ENCODE assay signal across 8 cellular contexts in the genomic region with DNA sequence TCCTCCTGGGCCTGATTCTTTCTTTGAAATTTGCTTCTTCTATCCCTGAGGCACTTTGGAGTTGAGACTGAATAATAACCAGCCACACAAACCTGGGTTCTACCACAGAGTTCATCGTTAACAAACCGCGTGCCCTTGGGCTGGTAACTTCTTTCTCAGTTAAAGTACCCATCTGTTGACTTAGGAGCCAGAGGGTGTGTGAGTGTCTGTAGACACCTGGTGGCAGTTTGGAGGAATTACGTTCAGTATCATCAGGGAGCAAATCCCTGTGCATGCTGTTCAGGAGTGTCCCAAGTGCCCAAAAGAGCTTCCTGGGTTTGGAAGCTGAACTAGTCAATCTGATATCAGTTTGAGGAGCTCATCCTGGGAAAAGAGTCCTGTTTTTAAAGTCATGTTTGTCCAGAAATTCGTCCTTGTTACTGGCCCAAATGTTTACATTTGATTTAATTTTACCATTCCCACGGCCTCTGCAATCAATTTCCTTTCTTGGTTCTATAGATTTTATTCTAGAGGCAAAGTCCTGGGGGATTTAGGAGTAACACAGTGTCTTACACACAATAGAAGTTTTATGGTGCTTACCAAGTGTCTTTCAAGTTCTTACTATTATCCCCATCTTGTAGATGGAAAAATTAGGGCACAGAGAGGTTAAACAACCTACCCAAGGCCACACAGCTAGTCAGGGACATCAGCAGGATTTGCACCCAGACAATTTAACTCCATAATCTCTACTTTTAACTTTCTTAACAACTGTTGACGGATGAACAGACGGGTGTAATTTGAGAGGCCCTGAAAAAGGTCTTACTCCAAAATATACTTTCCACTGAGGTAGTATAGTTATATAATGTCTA. TPM values are rescaled to one million over a fixed set of nuclear protein-coding genes. Genes with fewer than 3 reads are reported as not detected.
A peak's percentile ranks its signal among the peaks of the same experiment; 100 is the strongest.
DNase-seq lines count a peak whose midpoint lies in the region; ATAC-seq and TF ChIP-seq lines count a peak whose summit lies in the region.

No MANE protein-coding gene starts in this region.

- no peak for ATAC-seq in HG03097 (IDR thresholded peaks at IDR 0.05; ENCODE audit: low FRiP score, unreplicated experiment)

- H3K27ac Mint-ChIP-seq in activated CD4-positive, alpha-beta T cell treated with anti-CD3 and anti-CD28 coated beads, Interleukin-2, amount 10 ng/mL, durations not matched to agents 24 days and 14 days, result no peak overlapping the region
- H3K27ac Mint-ChIP-seq in endothelial cell (ENCODE audit: unreplicated experiment) (no peak overlapping the region), type B pancreatic cell (no peak overlapping the region)

- CTCF ChIA-PET in HEK293T (lab: Yijun Ruan, JAX), result interaction anchor here (0.5 to 7.3 kb wide), 16 partner anchors 10 to 273 kb away, joined by 3 to 64 read pairs (median 3); no protein-coding TSS in a partner anchor

- H3K4me3 Mint-ChIP-seq in activated CD4-positive, alpha-beta T cell treated with anti-CD3 and anti-CD28 coated beads, Interleukin-2, amount 10 ng/mL, durations not matched to agents 24 days and 14 days, result no peak overlapping the region
- no peak overlapping the region for H3K4me3 Mint-ChIP-seq in endothelial cell (ENCODE audit: unreplicated experiment)
- H3K4me3 Mint-ChIP-seq in type B pancreatic cell, result no peak overlapping the region

- H3K9me3 Mint-ChIP-seq in activated CD4-positive, alpha-beta T cell treated with anti-CD3 and anti-CD28 coated beads, Interleukin-2, amount 10 ng/mL, durations not matched to agents 24 days and 14 days, result no peaks in the 10 kb centered on the region
- no peaks in the 10 kb centered on the region for H3K9me3 Mint-ChIP-seq in endothelial cell (ENCODE audit: unreplicated experiment)
- no peaks in the 10 kb centered on the region for H3K9me3 Mint-ChIP-seq in type B pancreatic cell

- intact Hi-C loops in activated CD4-positive, alpha-beta T cell treated with anti-CD3 and anti-CD28 coated beads, Interleukin-2, amount 10 ng/mL, durations not matched to agents 24 days and 14 days (cut with micrococcal nuclease), result loop anchor here (1.0 kb wide), 2 partner anchors 43 to 133 kb away; no protein-coding TSS in a partner anchor

- in situ Hi-C loops in Caki2 (cut with HindIII; ENCODE audit: low pct_unique_long_range_greater_than_20kb, low sequenced_read_pairs), result no loop called here

- H3K27me3 Mint-ChIP-seq in activated CD4-positive, alpha-beta T cell treated with anti-CD3 and anti-CD28 coated beads, Interleukin-2, amount 10 ng/mL, durations not matched to agents 24 days and 14 days, result peaks cover 25% of the 10 kb centered on the region
- no peaks in the 10 kb centered on the region for H3K27me3 Mint-ChIP-seq in endothelial cell (ENCODE audit: unreplicated experiment)
- peaks cover 14% of the 10 kb centered on the region for H3K27me3 Mint-ChIP-seq in type B pancreatic cell

- H3K4me1 Mint-ChIP-seq in activated CD4-positive, alpha-beta T cell treated with anti-CD3 and anti-CD28 coated beads, Interleukin-2, amount 10 ng/mL, durations not matched to agents 24 days and 14 days, result peaks cover 8% of the 10 kb centered on the region
- H3K4me1 Mint-ChIP-seq in endothelial cell (ENCODE audit: unreplicated experiment) (no peaks in the 10 kb centered on the region), type B pancreatic cell (ENCODE audit: unreplicated experiment) (no peaks in the 10 kb centered on the region)

- TF ChIP-seq CTCF in endothelial cell (IDR thresholded peaks at IDR 0.05; ENCODE audit: unreplicated experiment), result peak; percentile 87
- TF ChIP-seq CTCF in type B pancreatic cell (conservative IDR thresholded peaks at IDR 0.05), result peak; percentile 72

- POLR2A ChIA-PET in HEK293T (lab: Yijun Ruan, JAX), result interaction anchor here (1.5 kb wide), 1 partner anchor 75 kb away, joined by 3 read pairs; no protein-coding TSS in a partner anchor

- H3K36me3 Mint-ChIP-seq in activated CD4-positive, alpha-beta T cell treated with anti-CD3 and anti-CD28 coated beads, Interleukin-2, amount 10 ng/mL, durations not matched to agents 24 days and 14 days (ENCODE audit: low read depth), result no peaks in the 10 kb centered on the region
- H3K36me3 Mint-ChIP-seq in endothelial cell (ENCODE audit: low read depth, unreplicated experiment) (no peaks in the 10 kb centered on the region), type B pancreatic cell (no peaks in the 10 kb centered on the region)

- DNase-seq in Caki2 (ENCODE audit: low read depth) (peak; percentile 62), HEK293T (ENCODE audit: extremely low spot score) (peak; percentile 69), NCI-H446 (lab: John Stamatoyannopoulos, UW) (peak; percentile 19 to 73), endothelial cell (ENCODE audit: low spot score) (peak; percentile 31), midbrain (lab: John Stamatoyannopoulos, UW) (peak; percentile 21), type B pancreatic cell (ENCODE audit: extremely low spot score, unreplicated experiment) (no peak)
- DNase-seq in activated CD4-positive, alpha-beta T cell treated with anti-CD3 and anti-CD28 coated beads, Interleukin-2, amount 10 ng/mL, durations not matched to agents 24 days and 14 days, result peak; percentile 80

TF ChIP-seq in HEK293T, 16 proteins besides CTCF, POLR2A, EP300 and RAD21:
- no peak for TF ChIP-seq FOXK2 (IDR thresholded peaks at IDR 0.05)

RNA-seq across cellular contexts. Expression of gene RPTN, which starts 26.7 kb away (rescaled TPM):
- not detected in 2 replicates for total RNA-seq in Caki2 (2014; rRNA removed; shearing (Covaris generic); ENCODE audit: low replicate concordance)
- total RNA-seq in activated CD4-positive, alpha-beta T cell treated with anti-CD3 and anti-CD28 coated beads, Interleukin-2, amount 10 ng/mL, durations not matched to agents 24 days and 14 days, result not detected in 2 replicates
- total RNA-seq in endothelial cell (ENCODE audit: unreplicated experiment) (not detected), type B pancreatic cell (ENCODE audit: low replicate concordance) (0.34 and 1.3 TPM in 2 replicates)

RNA-seq across cellular contexts. Expression of gene HRNR, which starts 38.2 kb away (rescaled TPM):
- not detected in 2 replicates for total RNA-seq in Caki2 (2014; rRNA removed; shearing (Covaris generic); ENCODE audit: low replicate concordance)
- total RNA-seq in activated CD4-positive, alpha-beta T cell treated with anti-CD3 and anti-CD28 coated beads, Interleukin-2, amount 10 ng/mL, durations not matched to agents 24 days and 14 days, result not detected in 2 replicates
- total RNA-seq in endothelial cell (ENCODE audit: unreplicated experiment) (not detected), type B pancreatic cell (ENCODE audit: low replicate concordance) (not detected in 2 replicates)
